1 cellular context compared by ENCODE assay signal in the genomic region with DNA sequence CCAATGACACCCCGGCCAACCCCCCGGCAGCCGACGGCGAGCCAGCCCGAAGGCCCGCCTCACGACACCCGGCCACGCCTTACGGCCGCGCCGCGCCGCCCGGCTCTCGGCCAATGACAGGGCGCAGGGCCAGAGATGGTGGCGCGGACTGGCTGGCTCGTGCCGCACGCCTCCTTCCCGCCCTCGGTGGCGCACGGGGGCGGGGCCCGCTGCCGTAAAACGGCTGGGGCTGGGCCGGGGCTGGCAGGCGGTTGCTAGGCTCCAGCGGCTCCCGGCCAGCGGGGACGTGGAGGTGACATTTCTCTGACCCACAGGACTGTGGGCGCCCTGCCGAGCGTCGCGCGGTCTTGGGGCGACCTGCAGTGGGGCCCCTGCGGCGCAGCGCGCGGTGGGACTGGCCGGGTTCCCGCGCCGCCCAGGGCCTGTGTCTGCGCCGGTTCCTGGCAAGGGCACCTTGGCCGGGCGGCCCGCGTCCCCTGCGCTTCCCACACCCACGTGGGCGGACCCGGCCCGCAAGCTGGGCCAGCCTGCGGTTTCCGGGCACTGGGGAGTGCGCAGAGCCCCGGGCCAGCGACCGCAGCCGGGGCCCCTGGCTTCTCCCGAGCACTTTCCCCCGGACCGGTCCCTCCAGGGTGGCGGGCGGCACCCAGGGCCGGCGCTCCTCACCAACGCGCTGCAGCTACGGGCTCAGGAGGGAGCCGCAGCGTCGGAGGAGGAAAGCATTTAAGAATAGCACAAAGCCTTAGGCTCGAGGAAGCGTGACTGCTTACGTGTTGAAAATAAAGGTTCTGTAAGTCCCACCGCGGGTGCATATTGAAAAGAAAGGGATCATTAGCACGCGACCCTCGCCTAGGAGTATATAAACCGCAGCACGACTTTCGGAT.
TF ChIP-seq lines count a peak whose summit lies in the region.

Gene MPC1 (minus strand): TSS at position 8 of the 884 bp plus-strand sequence. CDS start 64 bp downstream, outside the sequence.

TF ChIP-seq in HepG2, 621 proteins besides CTCF, POLR2A, EP300 and RAD21 (continued from another document and continues in another):
- TF ChIP-seq, protein P1, sequence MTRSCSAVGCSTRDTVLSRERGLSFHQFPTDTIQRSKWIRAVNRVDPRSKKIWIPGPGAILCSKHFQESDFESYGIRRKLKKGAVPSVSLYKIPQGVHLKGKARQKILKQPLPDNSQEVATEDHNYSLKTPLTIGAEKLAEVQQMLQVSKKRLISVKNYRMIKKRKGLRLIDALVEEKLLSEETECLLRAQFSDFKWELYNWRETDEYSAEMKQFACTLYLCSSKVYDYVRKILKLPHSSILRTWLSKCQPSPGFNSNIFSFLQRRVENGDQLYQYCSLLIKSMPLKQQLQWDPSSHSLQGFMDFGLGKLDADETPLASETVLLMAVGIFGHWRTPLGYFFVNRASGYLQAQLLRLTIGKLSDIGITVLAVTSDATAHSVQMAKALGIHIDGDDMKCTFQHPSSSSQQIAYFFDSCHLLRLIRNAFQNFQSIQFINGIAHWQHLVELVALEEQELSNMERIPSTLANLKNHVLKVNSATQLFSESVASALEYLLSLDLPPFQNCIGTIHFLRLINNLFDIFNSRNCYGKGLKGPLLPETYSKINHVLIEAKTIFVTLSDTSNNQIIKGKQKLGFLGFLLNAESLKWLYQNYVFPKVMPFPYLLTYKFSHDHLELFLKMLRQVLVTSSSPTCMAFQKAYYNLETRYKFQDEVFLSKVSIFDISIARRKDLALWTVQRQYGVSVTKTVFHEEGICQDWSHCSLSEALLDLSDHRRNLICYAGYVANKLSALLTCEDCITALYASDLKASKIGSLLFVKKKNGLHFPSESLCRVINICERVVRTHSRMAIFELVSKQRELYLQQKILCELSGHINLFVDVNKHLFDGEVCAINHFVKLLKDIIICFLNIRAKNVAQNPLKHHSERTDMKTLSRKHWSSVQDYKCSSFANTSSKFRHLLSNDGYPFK (CRISPR knock-in tag; IDR thresholded peaks at IDR 0.05; ENCODE audit: borderline replicate concordance), result peak; percentile 54; the same call in 1 of the 2 replicates
- peak; percentile 55 for TF ChIP-seq CBX1 (IDR thresholded peaks at IDR 0.05; ENCODE audit: low read depth)
- TF ChIP-seq ZSCAN25 (CRISPR knock-in tag; IDR thresholded peaks at IDR 0.05), result peak; percentile 51; the same call in 1 of the 2 replicates
- TF ChIP-seq, protein P2, sequence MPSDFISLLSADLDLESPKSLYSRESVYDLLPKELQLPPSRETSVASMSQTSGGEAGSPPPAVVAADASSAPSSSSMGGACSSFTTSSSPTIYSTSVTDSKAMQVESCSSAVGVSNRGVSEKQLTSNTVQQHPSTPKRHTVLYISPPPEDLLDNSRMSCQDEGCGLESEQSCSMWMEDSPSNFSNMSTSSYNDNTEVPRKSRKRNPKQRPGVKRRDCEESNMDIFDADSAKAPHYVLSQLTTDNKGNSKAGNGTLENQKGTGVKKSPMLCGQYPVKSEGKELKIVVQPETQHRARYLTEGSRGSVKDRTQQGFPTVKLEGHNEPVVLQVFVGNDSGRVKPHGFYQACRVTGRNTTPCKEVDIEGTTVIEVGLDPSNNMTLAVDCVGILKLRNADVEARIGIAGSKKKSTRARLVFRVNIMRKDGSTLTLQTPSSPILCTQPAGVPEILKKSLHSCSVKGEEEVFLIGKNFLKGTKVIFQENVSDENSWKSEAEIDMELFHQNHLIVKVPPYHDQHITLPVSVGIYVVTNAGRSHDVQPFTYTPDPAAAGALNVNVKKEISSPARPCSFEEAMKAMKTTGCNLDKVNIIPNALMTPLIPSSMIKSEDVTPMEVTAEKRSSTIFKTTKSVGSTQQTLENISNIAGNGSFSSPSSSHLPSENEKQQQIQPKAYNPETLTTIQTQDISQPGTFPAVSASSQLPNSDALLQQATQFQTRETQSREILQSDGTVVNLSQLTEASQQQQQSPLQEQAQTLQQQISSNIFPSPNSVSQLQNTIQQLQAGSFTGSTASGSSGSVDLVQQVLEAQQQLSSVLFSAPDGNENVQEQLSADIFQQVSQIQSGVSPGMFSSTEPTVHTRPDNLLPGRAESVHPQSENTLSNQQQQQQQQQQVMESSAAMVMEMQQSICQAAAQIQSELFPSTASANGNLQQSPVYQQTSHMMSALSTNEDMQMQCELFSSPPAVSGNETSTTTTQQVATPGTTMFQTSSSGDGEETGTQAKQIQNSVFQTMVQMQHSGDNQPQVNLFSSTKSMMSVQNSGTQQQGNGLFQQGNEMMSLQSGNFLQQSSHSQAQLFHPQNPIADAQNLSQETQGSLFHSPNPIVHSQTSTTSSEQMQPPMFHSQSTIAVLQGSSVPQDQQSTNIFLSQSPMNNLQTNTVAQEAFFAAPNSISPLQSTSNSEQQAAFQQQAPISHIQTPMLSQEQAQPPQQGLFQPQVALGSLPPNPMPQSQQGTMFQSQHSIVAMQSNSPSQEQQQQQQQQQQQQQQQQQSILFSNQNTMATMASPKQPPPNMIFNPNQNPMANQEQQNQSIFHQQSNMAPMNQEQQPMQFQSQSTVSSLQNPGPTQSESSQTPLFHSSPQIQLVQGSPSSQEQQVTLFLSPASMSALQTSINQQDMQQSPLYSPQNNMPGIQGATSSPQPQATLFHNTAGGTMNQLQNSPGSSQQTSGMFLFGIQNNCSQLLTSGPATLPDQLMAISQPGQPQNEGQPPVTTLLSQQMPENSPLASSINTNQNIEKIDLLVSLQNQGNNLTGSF (CRISPR knock-in tag; IDR thresholded peaks at IDR 0.05), result peak; percentile 80; the same call in 1 of the 2 replicates
- no peak for TF ChIP-seq CHD2 (IDR thresholded peaks at IDR 0.05; ENCODE audit: low read depth, low read length)
- TF ChIP-seq HNRNPLL (IDR thresholded peaks at IDR 0.05; ENCODE audit: low read depth, low read length, poor library complexity, severe bottlenecking), result peak; percentile 97
- TF ChIP-seq ZNF770 (CRISPR knock-in tag; IDR thresholded peaks at IDR 0.05), result peak; percentile 50
- no peak for TF ChIP-seq U2AF2 (IDR thresholded peaks at IDR 0.05; ENCODE audit: low read depth, low read length)
- TF ChIP-seq ETS1 (CRISPR knock-in tag; IDR thresholded peaks at IDR 0.05), result peak; percentile 80; the same call in 1 of the 2 replicates
- no peak for TF ChIP-seq NFIC (IDR thresholded peaks at IDR 0.05; ENCODE audit: low read length)
- TF ChIP-seq, protein P3, sequence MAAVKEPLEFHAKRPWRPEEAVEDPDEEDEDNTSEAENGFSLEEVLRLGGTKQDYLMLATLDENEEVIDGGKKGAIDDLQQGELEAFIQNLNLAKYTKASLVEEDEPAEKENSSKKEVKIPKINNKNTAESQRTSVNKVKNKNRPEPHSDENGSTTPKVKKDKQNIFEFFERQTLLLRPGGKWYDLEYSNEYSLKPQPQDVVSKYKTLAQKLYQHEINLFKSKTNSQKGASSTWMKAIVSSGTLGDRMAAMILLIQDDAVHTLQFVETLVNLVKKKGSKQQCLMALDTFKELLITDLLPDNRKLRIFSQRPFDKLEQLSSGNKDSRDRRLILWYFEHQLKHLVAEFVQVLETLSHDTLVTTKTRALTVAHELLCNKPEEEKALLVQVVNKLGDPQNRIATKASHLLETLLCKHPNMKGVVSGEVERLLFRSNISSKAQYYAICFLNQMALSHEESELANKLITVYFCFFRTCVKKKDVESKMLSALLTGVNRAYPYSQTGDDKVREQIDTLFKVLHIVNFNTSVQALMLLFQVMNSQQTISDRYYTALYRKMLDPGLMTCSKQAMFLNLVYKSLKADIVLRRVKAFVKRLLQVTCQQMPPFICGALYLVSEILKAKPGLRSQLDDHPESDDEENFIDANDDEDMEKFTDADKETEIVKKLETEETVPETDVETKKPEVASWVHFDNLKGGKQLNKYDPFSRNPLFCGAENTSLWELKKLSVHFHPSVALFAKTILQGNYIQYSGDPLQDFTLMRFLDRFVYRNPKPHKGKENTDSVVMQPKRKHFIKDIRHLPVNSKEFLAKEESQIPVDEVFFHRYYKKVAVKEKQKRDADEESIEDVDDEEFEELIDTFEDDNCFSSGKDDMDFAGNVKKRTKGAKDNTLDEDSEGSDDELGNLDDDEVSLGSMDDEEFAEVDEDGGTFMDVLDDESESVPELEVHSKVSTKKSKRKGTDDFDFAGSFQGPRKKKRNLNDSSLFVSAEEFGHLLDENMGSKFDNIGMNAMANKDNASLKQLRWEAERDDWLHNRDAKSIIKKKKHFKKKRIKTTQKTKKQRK (IDR thresholded peaks at IDR 0.05; ENCODE audit: low read length), result no peak
- 0 out of 2 replicates have a peak, but pooled peaks have one; percentile 16 for TF ChIP-seq XBP1 (CRISPR knock-in tag; IDR thresholded peaks at IDR 0.05)
- TF ChIP-seq ZNF687 (CRISPR knock-in tag; IDR thresholded peaks at IDR 0.05), result peak; percentile 93
- TF ChIP-seq ZSCAN9 (CRISPR knock-in tag; IDR thresholded peaks at IDR 0.05; ENCODE audit: borderline replicate concordance), result peak; percentile 13; the same call in 1 of the 2 replicates
- TF ChIP-seq ZFP82 (CRISPR knock-in tag; IDR thresholded peaks at IDR 0.05; ENCODE audit: borderline replicate concordance), result peak; percentile 82; the same call in 1 of the 2 replicates
- TF ChIP-seq ZNF513 (CRISPR knock-in tag; conservative IDR thresholded peaks at IDR 0.05), result 0 out of 2 replicates have a peak, but pooled peaks have one; percentile 64
- TF ChIP-seq PBX3 (CRISPR knock-in tag; IDR thresholded peaks at IDR 0.05; ENCODE audit: borderline replicate concordance), result peak; percentile 46; the same call in 1 of the 2 replicates
- TF ChIP-seq ARNT2 (CRISPR knock-in tag; IDR thresholded peaks at IDR 0.05; ENCODE audit: low read depth), result peak; percentile 98
